In genomic region chr6:63572733-63573139, GRCh38 we compare ENCODE assay signal across 1 cellular context.
TF ChIP-seq lines count a peak whose summit lies in the region.

No MANE protein-coding gene starts in this region.

TF ChIP-seq in HepG2, 621 proteins besides CTCF, POLR2A, EP300 and RAD21 (continued from another document and continues in another):
- TF ChIP-seq ZNF609 (CRISPR knock-in tag; IDR thresholded peaks at IDR 0.05; ENCODE audit: borderline replicate concordance), result no peak
- no peak for TF ChIP-seq ZNF577 (CRISPR knock-in tag; IDR thresholded peaks at IDR 0.05; ENCODE audit: borderline replicate concordance, low read depth)
- TF ChIP-seq ZBTB7A (CRISPR knock-in tag; IDR thresholded peaks at IDR 0.05), result no peak
- TF ChIP-seq KMT2A (CRISPR knock-in tag; IDR thresholded peaks at IDR 0.05), result no peak
- no peak for TF ChIP-seq KDM1A (CRISPR knock-in tag; IDR thresholded peaks at IDR 0.05)
- no peak for TF ChIP-seq ZNF619 (CRISPR knock-in tag; IDR thresholded peaks at IDR 0.05)
- TF ChIP-seq MAFG (CRISPR knock-in tag; IDR thresholded peaks at IDR 0.05), result no peak
- TF ChIP-seq ZNF253 (CRISPR knock-in tag; IDR thresholded peaks at IDR 0.05; ENCODE audit: borderline replicate concordance), result no peak
- no peak; the same call in 1 of the 2 replicates for TF ChIP-seq THAP8 (CRISPR knock-in tag; IDR thresholded peaks at IDR 0.05; ENCODE audit: borderline replicate concordance)
- TF ChIP-seq RBM22 (optimal IDR thresholded peaks at IDR 0.05; ENCODE audit: low read length), result no peak
- peak; percentile 0; the same call in 1 of the 2 replicates for TF ChIP-seq ZNF768 (CRISPR knock-in tag; IDR thresholded peaks at IDR 0.05)
- TF ChIP-seq FOXK2 (IDR thresholded peaks at IDR 0.05), result no peak
- TF ChIP-seq TFDP1 (CRISPR knock-in tag; IDR thresholded peaks at IDR 0.05; ENCODE audit: borderline replicate concordance), result no peak
- TF ChIP-seq MAFK (conservative IDR thresholded peaks at IDR 0.05 in 1 of 2, IDR thresholded peaks at IDR 0.05 in 1 of 2; ENCODE audit: low read length in 2 of 2), result no peak
- TF ChIP-seq NCOR1 (IDR thresholded peaks at IDR 0.05; ENCODE audit: borderline replicate concordance, low read length), result no peak
- no peak for TF ChIP-seq CEBPB (IDR thresholded peaks at IDR 0.05; ENCODE audit: borderline replicate concordance, low read depth, low read length)
- no peak for TF ChIP-seq XBP1 (CRISPR knock-in tag; IDR thresholded peaks at IDR 0.05)
- peak; percentile 3; the same call in 1 of the 2 replicates for TF ChIP-seq ZNF468 (CRISPR knock-in tag; IDR thresholded peaks at IDR 0.05)
- TF ChIP-seq ZNF839 (CRISPR knock-in tag; IDR thresholded peaks at IDR 0.05; ENCODE audit: borderline replicate concordance), result no peak
- no peak for TF ChIP-seq NPAS2 (CRISPR knock-in tag; IDR thresholded peaks at IDR 0.05; ENCODE audit: borderline replicate concordance)
- TF ChIP-seq ZNF704 (CRISPR knock-in tag; IDR thresholded peaks at IDR 0.05; ENCODE audit: borderline replicate concordance), result no peak
- no peak for TF ChIP-seq MAF1 (CRISPR knock-in tag; IDR thresholded peaks at IDR 0.05; ENCODE audit: borderline replicate concordance)
- no peak for TF ChIP-seq ZNF362 (CRISPR knock-in tag; IDR thresholded peaks at IDR 0.05; ENCODE audit: borderline replicate concordance)
- TF ChIP-seq ZNF30 (CRISPR knock-in tag; IDR thresholded peaks at IDR 0.05), result no peak; the same call in 1 of the 2 replicates
- peak; percentile 26; the same call in 1 of the 2 replicates for TF ChIP-seq ZNF333 (CRISPR knock-in tag; IDR thresholded peaks at IDR 0.05; ENCODE audit: borderline replicate concordance)
- no peak; the same call in 1 of the 2 replicates for TF ChIP-seq ZFY (CRISPR knock-in tag; IDR thresholded peaks at IDR 0.05)
- TF ChIP-seq PRDM15 (CRISPR knock-in tag; IDR thresholded peaks at IDR 0.05), result no peak; the same call in 1 of the 2 replicates
- 0 out of 2 replicates have a peak, but pooled peaks have one; percentile 23 for TF ChIP-seq ISL2 (CRISPR knock-in tag; IDR thresholded peaks at IDR 0.05)
- TF ChIP-seq ZBTB14 (CRISPR knock-in tag; IDR thresholded peaks at IDR 0.05), result no peak
- TF ChIP-seq SIN3A (IDR thresholded peaks at IDR 0.05; ENCODE audit: borderline replicate concordance, low read depth, low read length), result no peak
- TF ChIP-seq TP53 (CRISPR knock-in tag; conservative IDR thresholded peaks at IDR 0.05), result no peak; the same call in 1 of the 2 replicates
- TF ChIP-seq RXRB (CRISPR knock-in tag; IDR thresholded peaks at IDR 0.05; ENCODE audit: borderline replicate concordance), result no peak
- TF ChIP-seq NFATC3 (CRISPR knock-in tag; IDR thresholded peaks at IDR 0.05), result no peak
- TF ChIP-seq ARID2 (CRISPR knock-in tag; IDR thresholded peaks at IDR 0.05; ENCODE audit: borderline replicate concordance), result no peak
- TF ChIP-seq CBX2 (IDR thresholded peaks at IDR 0.05; ENCODE audit: low read depth, low read length), result no peak
- no peak for TF ChIP-seq CBX2 (CRISPR knock-in tag; IDR thresholded peaks at IDR 0.05; ENCODE audit: low read depth)
- no peak for TF ChIP-seq ZBTB8A (CRISPR knock-in tag; IDR thresholded peaks at IDR 0.05; ENCODE audit: borderline replicate concordance, low read depth)
- no peak for TF ChIP-seq DMAP1 (CRISPR knock-in tag; IDR thresholded peaks at IDR 0.05)
- TF ChIP-seq ZBTB7B (CRISPR knock-in tag; IDR thresholded peaks at IDR 0.05), result no peak
- TF ChIP-seq ZNF430 (CRISPR knock-in tag; IDR thresholded peaks at IDR 0.05), result no peak; the same call in 1 of the 2 replicates
- TF ChIP-seq ZNF781 (CRISPR knock-in tag; IDR thresholded peaks at IDR 0.05; ENCODE audit: borderline replicate concordance, not compliant biosample characterization), result no peak
- no peak for TF ChIP-seq ZSCAN5A (CRISPR knock-in tag; IDR thresholded peaks at IDR 0.05; ENCODE audit: borderline replicate concordance)
- TF ChIP-seq KLF13 (CRISPR knock-in tag; IDR thresholded peaks at IDR 0.05), result no peak; the same call in 1 of the 2 replicates
- no peak for TF ChIP-seq NCOA5 (CRISPR knock-in tag; IDR thresholded peaks at IDR 0.05)
- TF ChIP-seq CENPT (CRISPR knock-in tag; IDR thresholded peaks at IDR 0.05; ENCODE audit: low read depth), result no peak; the same call in 1 of the 2 replicates
- no peak for TF ChIP-seq YEATS4 (CRISPR knock-in tag; IDR thresholded peaks at IDR 0.05; ENCODE audit: borderline replicate concordance)
- TF ChIP-seq FUBP1 (CRISPR knock-in tag; IDR thresholded peaks at IDR 0.05; ENCODE audit: borderline replicate concordance), result peak; percentile 14; the same call in 1 of the 2 replicates
- no peak for TF ChIP-seq PHB2 (IDR thresholded peaks at IDR 0.05; ENCODE audit: partially characterized antibody)
- no peak for TF ChIP-seq HOXA3 (CRISPR knock-in tag; IDR thresholded peaks at IDR 0.05)
- TF ChIP-seq MATR3 (CRISPR knock-in tag; IDR thresholded peaks at IDR 0.05), result no peak
- TF ChIP-seq TSC22D2 (CRISPR knock-in tag; IDR thresholded peaks at IDR 0.05; ENCODE audit: borderline replicate concordance), result no peak; the same call in 1 of the 2 replicates
- TF ChIP-seq REL (CRISPR knock-in tag; conservative IDR thresholded peaks at IDR 0.05), result peak; percentile 88
- no peak for TF ChIP-seq NR3C1 (CRISPR knock-in tag; IDR thresholded peaks at IDR 0.05)
- TF ChIP-seq ZNF598 (CRISPR knock-in tag; IDR thresholded peaks at IDR 0.05; ENCODE audit: borderline replicate concordance), result no peak
